Comparison of ENCODE assay signal across 14 cellular contexts in genomic region chr16:55571-56136, GRCh38. TPM values are rescaled to one million over a fixed set of nuclear protein-coding genes. Genes with fewer than 3 reads are reported as not detected.
A peak's percentile ranks its signal among the peaks of the same experiment; 100 is the strongest.
DNase-seq lines count a peak whose midpoint lies in the region; ATAC-seq and TF ChIP-seq lines count a peak whose summit lies in the region.
"Had no signal": no experiment of that assay in that cellular context is flagged by ENCODE, and none has a peak within 500 bp of the region (broad histone marks: within the 10 kb centered on the region; RNA-seq: fewer than 3 reads in every experiment).

No MANE protein-coding gene starts in this region.

- H3K4me1 ChIP-seq in CD8-positive, alpha-beta memory T cell (ENCODE audit: insufficient read depth, low read length): peaks cover 15% of the 10 kb centered on the region

- H3K9me3 Mint-ChIP-seq in activated CD4-positive, alpha-beta memory T cell treated with anti-CD3 and anti-CD28 coated beads, Interleukin-2, amount 10 ng/mL, durations not matched to agents 7 days and 5 days: no peaks in the 10 kb centered on the region
- no peaks in the 10 kb centered on the region for H3K9me3 Mint-ChIP-seq in activated CD4-positive, alpha-beta memory T cell treated with anti-CD3 and anti-CD28 coated beads for 36 hours
- no peaks in the 10 kb centered on the region for H3K9me3 Mint-ChIP-seq in CD8-positive, alpha-beta memory T cell
- no peaks in the 10 kb centered on the region for H3K9me3 Mint-ChIP-seq in activated naive CD8-positive, alpha-beta T cell treated with anti-CD3 and anti-CD28 coated beads, Interleukin-2, amount 10 ng/mL, durations not matched to agents 7 days and 5 days
- no peaks in the 10 kb centered on the region for H3K9me3 Mint-ChIP-seq in nephron

- intact Hi-C loops in activated CD4-positive, alpha-beta memory T cell treated with anti-CD3 and anti-CD28 coated beads for 36 hours (cut with micrococcal nuclease): no loop called here

- H3K36me3 Mint-ChIP-seq in activated CD4-positive, alpha-beta memory T cell treated with anti-CD3 and anti-CD28 coated beads, Interleukin-2, amount 10 ng/mL, durations not matched to agents 7 days and 5 days (ENCODE audit: low read depth): peaks cover 21% of the 10 kb centered on the region
- peaks cover 27% of the 10 kb centered on the region for H3K36me3 Mint-ChIP-seq in activated CD4-positive, alpha-beta memory T cell treated with anti-CD3 and anti-CD28 coated beads for 36 hours
- peaks cover 0 to 32% (median 2%) of the 10 kb centered on the region in 3 donors for H3K36me3 Mint-ChIP-seq in CD8-positive, alpha-beta memory T cell
- H3K36me3 Mint-ChIP-seq in activated naive CD8-positive, alpha-beta T cell treated with anti-CD3 and anti-CD28 coated beads, Interleukin-2, amount 10 ng/mL, durations not matched to agents 7 days and 5 days: peaks cover 17% of the 10 kb centered on the region
- H3K36me3 Mint-ChIP-seq in nephron (ENCODE audit: low read depth): peaks cover 33% of the 10 kb centered on the region

- no peaks in the 10 kb centered on the region for H3K27me3 ChIP-seq in CD8-positive, alpha-beta memory T cell (ENCODE audit: insufficient read depth, low read length, poor library complexity, severe bottlenecking)

- no peak overlapping the region for H3K4me3 ChIP-seq in CD8-positive, alpha-beta memory T cell (ENCODE audit: low read length)

- POLR2A ChIA-PET in activated CD4-positive, alpha-beta memory T cell treated with anti-CD3 and anti-CD28 coated beads, Interleukin-2, amount 10 ng/mL, durations not matched to agents 7 days and 5 days (lab: Charles Lee): interaction anchor here (0.9 to 1.1 kb wide), 3 partner anchors 10 to 29 kb away, joined by 3 read pairs; no protein-coding TSS in a partner anchor
- POLR2A ChIA-PET in activated CD4-positive, alpha-beta memory T cell treated with anti-CD3 and anti-CD28 coated beads for 36 hours (lab: Charles Lee): no interaction called here
- POLR2A ChIA-PET in CD8-positive, alpha-beta memory T cell (lab: Charles Lee): no interaction called here
- POLR2A ChIA-PET in activated naive CD8-positive, alpha-beta T cell treated with anti-CD3 and anti-CD28 coated beads, Interleukin-2, amount 10 ng/mL, durations not matched to agents 7 days and 5 days (lab: Charles Lee): interaction anchor here (0.6 to 1.0 kb wide), 2 partner anchors 16 to 42 kb away, joined by 3 read pairs; no protein-coding TSS in a partner anchor

- H3K36me3 ChIP-seq in CD8-positive, alpha-beta memory T cell (ENCODE audit: insufficient read depth, low read length): no peaks in the 10 kb centered on the region

- H3K4me3 Mint-ChIP-seq in activated CD4-positive, alpha-beta memory T cell treated with anti-CD3 and anti-CD28 coated beads, Interleukin-2, amount 10 ng/mL, durations not matched to agents 7 days and 5 days: peak overlapping the region; percentile 14
- no peak overlapping the region for H3K4me3 Mint-ChIP-seq in activated CD4-positive, alpha-beta memory T cell treated with anti-CD3 and anti-CD28 coated beads for 36 hours
- peak overlapping the region in 4 of 7 donors; percentile 39 to 88 (median 60) for H3K4me3 Mint-ChIP-seq in CD8-positive, alpha-beta memory T cell
- peak overlapping the region; percentile 67 for H3K4me3 Mint-ChIP-seq in activated naive CD8-positive, alpha-beta T cell treated with anti-CD3 and anti-CD28 coated beads, Interleukin-2, amount 10 ng/mL, durations not matched to agents 7 days and 5 days
- H3K4me3 Mint-ChIP-seq in nephron: peak overlapping the region; percentile 90 to 96 (median 94)

- H3K27ac ChIP-seq in CD8-positive, alpha-beta memory T cell (ENCODE audit: low read depth, low read length): no peak overlapping the region
- H3K27ac ChIP-seq: WERI-Rb-1 had no signal

- CTCF ChIA-PET in activated CD4-positive, alpha-beta memory T cell treated with anti-CD3 and anti-CD28 coated beads, Interleukin-2, amount 10 ng/mL, durations not matched to agents 7 days and 5 days (lab: Charles Lee): interaction anchor here (1.0 kb wide), 1 partner anchor 10 kb away, joined by 4 read pairs; no protein-coding TSS in a partner anchor
- CTCF ChIA-PET in activated CD4-positive, alpha-beta memory T cell treated with anti-CD3 and anti-CD28 coated beads for 36 hours (lab: Charles Lee): interaction anchor here (0.8 to 1.4 kb wide), 2 partner anchors 10 to 42 kb away, joined by 3 to 7 read pairs; no protein-coding TSS in a partner anchor
- CTCF ChIA-PET in CD8-positive, alpha-beta memory T cell (lab: Charles Lee): interaction anchor here (0.9 to 1.4 kb wide), 2 partner anchors 51 to 306 kb away, joined by 3 read pairs; no protein-coding TSS in a partner anchor

- H3K4me1 Mint-ChIP-seq in activated CD4-positive, alpha-beta memory T cell treated with anti-CD3 and anti-CD28 coated beads, Interleukin-2, amount 10 ng/mL, durations not matched to agents 7 days and 5 days: peaks cover 28% of the 10 kb centered on the region
- peaks cover 24% of the 10 kb centered on the region for H3K4me1 Mint-ChIP-seq in activated CD4-positive, alpha-beta memory T cell treated with anti-CD3 and anti-CD28 coated beads for 36 hours (ENCODE audit: low read depth)
- peaks cover 23 to 33% (median 28%) of the 10 kb centered on the region in 3 donors for H3K4me1 Mint-ChIP-seq in CD8-positive, alpha-beta memory T cell
- peaks cover 23% of the 10 kb centered on the region for H3K4me1 Mint-ChIP-seq in activated naive CD8-positive, alpha-beta T cell treated with anti-CD3 and anti-CD28 coated beads, Interleukin-2, amount 10 ng/mL, durations not matched to agents 7 days and 5 days
- peaks cover 16% of the 10 kb centered on the region for H3K4me1 Mint-ChIP-seq in nephron

- ATAC-seq in activated naive CD8-positive, alpha-beta T cell treated with anti-CD3 and anti-CD28 coated beads, Interleukin-2, amount 10 ng/mL, durations not matched to agents 7 days and 5 days (ENCODE audit: low read depth): no peak
- ATAC-seq in GM21423 (IDR thresholded peaks at IDR 0.05; ENCODE audit: unreplicated experiment): no peak

- no peaks in the 10 kb centered on the region for H3K27me3 Mint-ChIP-seq in activated CD4-positive, alpha-beta memory T cell treated with anti-CD3 and anti-CD28 coated beads, Interleukin-2, amount 10 ng/mL, durations not matched to agents 7 days and 5 days
- H3K27me3 Mint-ChIP-seq in activated CD4-positive, alpha-beta memory T cell treated with anti-CD3 and anti-CD28 coated beads for 36 hours: no peaks in the 10 kb centered on the region
- no peaks in the 10 kb centered on the region for H3K27me3 Mint-ChIP-seq in CD8-positive, alpha-beta memory T cell
- no peaks in the 10 kb centered on the region for H3K27me3 Mint-ChIP-seq in activated naive CD8-positive, alpha-beta T cell treated with anti-CD3 and anti-CD28 coated beads, Interleukin-2, amount 10 ng/mL, durations not matched to agents 7 days and 5 days
- no peaks in the 10 kb centered on the region for H3K27me3 Mint-ChIP-seq in nephron (ENCODE audit: low read depth)
- H3K27me3 Mint-ChIP-seq: CD4-positive, alpha-beta memory T cell had no signal

- no peaks in the 10 kb centered on the region for H3K9me3 ChIP-seq in CD8-positive, alpha-beta memory T cell (ENCODE audit: low read length)

- H3K27ac Mint-ChIP-seq in activated CD4-positive, alpha-beta memory T cell treated with anti-CD3 and anti-CD28 coated beads, Interleukin-2, amount 10 ng/mL, durations not matched to agents 7 days and 5 days: no peak overlapping the region
- H3K27ac Mint-ChIP-seq in activated CD4-positive, alpha-beta memory T cell treated with anti-CD3 and anti-CD28 coated beads for 36 hours: no peak overlapping the region
- H3K27ac Mint-ChIP-seq in CD8-positive, alpha-beta memory T cell: no peak overlapping the region
- no peak overlapping the region for H3K27ac Mint-ChIP-seq in activated naive CD8-positive, alpha-beta T cell treated with anti-CD3 and anti-CD28 coated beads, Interleukin-2, amount 10 ng/mL, durations not matched to agents 7 days and 5 days
- no peak overlapping the region for H3K27ac Mint-ChIP-seq in nephron

- no peak for DNase-seq in activated CD4-positive, alpha-beta memory T cell treated with anti-CD3 and anti-CD28 coated beads, Interleukin-2, amount 10 ng/mL, durations not matched to agents 7 days and 5 days
- DNase-seq in activated CD4-positive, alpha-beta memory T cell treated with anti-CD3 and anti-CD28 coated beads for 36 hours: no peak
- no peak for DNase-seq in CD8-positive, alpha-beta memory T cell
- no peak for DNase-seq in activated naive CD8-positive, alpha-beta T cell treated with anti-CD3 and anti-CD28 coated beads, Interleukin-2, amount 10 ng/mL, durations not matched to agents 7 days and 5 days
- DNase-seq in NCI-H2196 (lab: John Stamatoyannopoulos, UW; ENCODE audit: unreplicated experiment) (no peak), HK-2 (ENCODE audit: unreplicated experiment) (no peak)
- DNase-seq: central memory CD4-positive, alpha-beta T cell; effector CD8-positive, alpha-beta T cell; NCI-H1436 treated with DMSO at 0.1 percent for 48 hours; NCI-H2227 treated with DMSO at 0.1 percent for 48 hours; WERI-Rb-1 had no signal

- TF ChIP-seq CTCF in nephron (IDR thresholded peaks at IDR 0.05; ENCODE audit: unreplicated experiment in 3 of 3): no peak

RNA-seq across cellular contexts. Expression of gene SNRNP25, which starts 2.0 kb away (rescaled TPM):
- 10 to 100 TPM; 29.7 to 33.4 TPM for total RNA-seq in activated CD4-positive, alpha-beta memory T cell treated with anti-CD3 and anti-CD28 coated beads, Interleukin-2, amount 10 ng/mL, durations not matched to agents 7 days and 5 days
- total RNA-seq in activated CD4-positive, alpha-beta memory T cell treated with anti-CD3 and anti-CD28 coated beads for 36 hours: 10 to 100 TPM; 48.5 to 51.1 TPM
- total RNA-seq in CD8-positive, alpha-beta memory T cell: 100 to 1,000 TPM; 108 to 110 TPM
- polyA plus RNA-seq in CD8-positive, alpha-beta memory T cell: 16.3 TPM
- 10 to 100 TPM; 52.8 to 59.1 TPM for total RNA-seq in activated naive CD8-positive, alpha-beta T cell treated with anti-CD3 and anti-CD28 coated beads, Interleukin-2, amount 10 ng/mL, durations not matched to agents 7 days and 5 days

RNA-seq across cellular contexts. Expression of gene POLR3K, which starts 2.2 kb away (rescaled TPM):
- total RNA-seq in activated CD4-positive, alpha-beta memory T cell treated with anti-CD3 and anti-CD28 coated beads, Interleukin-2, amount 10 ng/mL, durations not matched to agents 7 days and 5 days: 10 to 100 TPM; 27.6 to 31.1 TPM
- 10 to 100 TPM; 39.9 to 45.3 TPM for total RNA-seq in activated CD4-positive, alpha-beta memory T cell treated with anti-CD3 and anti-CD28 coated beads for 36 hours
- total RNA-seq in CD8-positive, alpha-beta memory T cell: 10 to 100 TPM; 63.6 to 63.9 TPM
- 35.1 TPM for polyA plus RNA-seq in CD8-positive, alpha-beta memory T cell
- 10 to 100 TPM; 29.2 to 30.1 TPM for total RNA-seq in activated naive CD8-positive, alpha-beta T cell treated with anti-CD3 and anti-CD28 coated beads, Interleukin-2, amount 10 ng/mL, durations not matched to agents 7 days and 5 days

RNA-seq across cellular contexts. Expression of gene RHBDF1, which starts 16.8 kb away (rescaled TPM):
- total RNA-seq in activated CD4-positive, alpha-beta memory T cell treated with anti-CD3 and anti-CD28 coated beads, Interleukin-2, amount 10 ng/mL, durations not matched to agents 7 days and 5 days: under 1 TPM; 0.18 to 0.23 TPM
- total RNA-seq in activated CD4-positive, alpha-beta memory T cell treated with anti-CD3 and anti-CD28 coated beads for 36 hours: under 1 TPM in 1 of 2 experiments, not detected in 1; 0.43 TPM
- total RNA-seq in CD8-positive, alpha-beta memory T cell: under 1 TPM; 0.53 to 0.59 TPM
- polyA plus RNA-seq in CD8-positive, alpha-beta memory T cell: not detected
- total RNA-seq in activated naive CD8-positive, alpha-beta T cell treated with anti-CD3 and anti-CD28 coated beads, Interleukin-2, amount 10 ng/mL, durations not matched to agents 7 days and 5 days: under 1 TPM in 1 of 2 experiments, not detected in 1; 0.33 TPM
- total RNA-seq: CD4-positive, alpha-beta memory T cell had no signal
- polyA plus RNA-seq: CD4-positive, alpha-beta memory T cell had no signal

RNA-seq across cellular contexts. Expression of gene MPG, which starts 22.4 kb away (rescaled TPM):
- total RNA-seq in activated CD4-positive, alpha-beta memory T cell treated with anti-CD3 and anti-CD28 coated beads, Interleukin-2, amount 10 ng/mL, durations not matched to agents 7 days and 5 days: 10 to 100 TPM; 59.9 to 64.3 TPM
- total RNA-seq in activated CD4-positive, alpha-beta memory T cell treated with anti-CD3 and anti-CD28 coated beads for 36 hours: 10 to 100 TPM; 53.1 to 58.7 TPM
- total RNA-seq in CD8-positive, alpha-beta memory T cell: 10 to 100 TPM; 47.5 to 48.2 TPM
- 58.1 TPM for polyA plus RNA-seq in CD8-positive, alpha-beta memory T cell
- total RNA-seq in activated naive CD8-positive, alpha-beta T cell treated with anti-CD3 and anti-CD28 coated beads, Interleukin-2, amount 10 ng/mL, durations not matched to agents 7 days and 5 days: 10 to 100 TPM; 45.8 to 48.1 TPM

Comparison
In these comparisons a context has a peak if more than half of its experiments do, and no peak if none do; other contexts are left out.
1. POLR2A ChIA-PET loops: an anchor here in activated CD4-positive, alpha-beta memory T cell treated with anti-CD3 and anti-CD28 coated beads, Interleukin-2, amount 10 ng/mL, durations not matched to agents 7 days and 5 days (0.9 to 1.1 kb wide) and activated naive CD8-positive, alpha-beta T cell treated with anti-CD3 and anti-CD28 coated beads, Interleukin-2, amount 10 ng/mL, durations not matched to agents 7 days and 5 days (0.6 to 1.0 kb wide); none called in activated CD4-positive, alpha-beta memory T cell treated with anti-CD3 and anti-CD28 coated beads for 36 hours and CD8-positive, alpha-beta memory T cell.